15 cellular contexts compared by ENCODE assay signal in the genomic region with DNA sequence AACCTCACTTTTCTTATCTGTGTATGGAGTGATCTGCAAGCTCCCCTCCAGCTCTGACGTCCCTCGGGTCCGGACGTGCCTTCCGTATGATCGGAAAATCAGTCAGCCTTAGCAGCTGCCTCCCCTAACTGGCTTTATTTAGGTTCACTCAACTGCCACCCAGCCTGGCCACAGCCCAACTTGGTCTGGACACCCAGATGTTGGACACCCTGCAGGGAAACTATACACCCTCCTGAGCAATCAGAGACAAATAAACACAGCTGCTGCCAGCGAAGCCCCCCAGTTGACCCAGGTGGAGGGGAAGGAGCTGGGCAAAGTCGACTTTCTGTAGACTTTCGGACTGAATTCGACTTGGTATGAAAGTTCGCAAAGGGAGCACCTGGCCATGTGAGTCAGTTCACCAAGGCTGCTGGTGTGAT.
"Had no signal": no experiment of that assay in that cellular context is flagged by ENCODE, and none has a peak within 500 bp of the region (broad histone marks: within the 10 kb centered on the region; RNA-seq: fewer than 3 reads in every experiment).

No MANE protein-coding gene starts in this region.

- H3K9me3 ChIP-seq: body of pancreas, gastrocnemius medialis, thyroid gland, uterus had no signal

- H3K36me3 ChIP-seq: neural progenitor cell, uterus had no signal

- H3K4me3 Mint-ChIP-seq: activated CD8-positive, alpha-beta T cell treated with anti-CD3 and anti-CD28 coated beads for 36 hours; activated naive CD4-positive, alpha-beta T cell treated with anti-CD3 and anti-CD28 coated beads, Interleukin-2, amount 50 U/mL, for 24 hours; neural progenitor cell had no signal

- H3K27me3 Mint-ChIP-seq: activated CD8-positive, alpha-beta T cell treated with anti-CD3 and anti-CD28 coated beads for 36 hours; activated naive CD4-positive, alpha-beta T cell treated with anti-CD3 and anti-CD28 coated beads, Interleukin-2, amount 50 U/mL, for 24 hours had no signal

- H3K27ac Mint-ChIP-seq: activated CD8-positive, alpha-beta T cell treated with anti-CD3 and anti-CD28 coated beads for 36 hours; activated naive CD4-positive, alpha-beta T cell treated with anti-CD3 and anti-CD28 coated beads, Interleukin-2, amount 50 U/mL, for 24 hours; neural progenitor cell had no signal

- H3K4me2 ChIP-seq: neural progenitor cell had no signal

- H3K9me3 Mint-ChIP-seq: activated naive CD4-positive, alpha-beta T cell treated with anti-CD3 and anti-CD28 coated beads, Interleukin-2, amount 50 U/mL, for 24 hours; neural progenitor cell had no signal

- H3K27ac ChIP-seq: body of pancreas, coronary artery, neural progenitor cell, parathyroid adenoma, thyroid gland, uterus had no signal

- DNase-seq: activated CD4-positive, CD25-positive, alpha-beta regulatory T cell treated with anti-CD3 and anti-CD28 coated beads, Interleukin-2, amount 50 U/mL, for 72 hours; activated CD8-positive, alpha-beta T cell treated with anti-CD3 and anti-CD28 coated beads for 36 hours; body of pancreas; central memory CD4-positive, alpha-beta T cell; effector CD4-positive, alpha-beta T cell; gastrocnemius medialis; left ventricle myocardium superior; retina; stimulated activated CD4-positive, alpha-beta T cell treated with anti-CD3 and anti-CD28 coated beads, Interleukin-4, amount 100 ng/mL, for 4 hours; thyroid gland; uterus had no signal

- H3K27me3 ChIP-seq: body of pancreas, gastrocnemius medialis, neural progenitor cell, thyroid gland, uterus had no signal

- H3K4me1 ChIP-seq: body of pancreas, neural progenitor cell, uterus had no signal

- H3K79me2 ChIP-seq: parathyroid adenoma had no signal

- H3K9ac ChIP-seq: neural progenitor cell, parathyroid adenoma had no signal

- H3K4me3 ChIP-seq: body of pancreas, coronary artery, neural progenitor cell, thyroid gland, uterus had no signal

- ATAC-seq: activated CD8-positive, alpha-beta T cell treated with anti-CD3 and anti-CD28 coated beads for 36 hours; body of pancreas; left ventricle myocardium superior had no signal

- H2AFZ ChIP-seq: neural progenitor cell, parathyroid adenoma had no signal
